Comparison of ENCODE assay signal across 1 cellular context in genomic region chr18:23545247-23545789, GRCh38.
A peak's percentile ranks its signal among the peaks of the same experiment; 100 is the strongest.
TF ChIP-seq lines count a peak whose summit lies in the region.

No MANE protein-coding gene starts in this region.

TF ChIP-seq in HepG2, 621 proteins besides CTCF, POLR2A, EP300 and RAD21 (continued from another document and continues in another):
- no peak for TF ChIP-seq MTERF4 (CRISPR knock-in tag; IDR thresholded peaks at IDR 0.05)
- TF ChIP-seq MED8 (CRISPR knock-in tag; IDR thresholded peaks at IDR 0.05; ENCODE audit: insufficient replicate concordance), result no peak
- TF ChIP-seq HDAC2 (CRISPR knock-in tag; IDR thresholded peaks at IDR 0.05), result peak; percentile 80
- no peak for TF ChIP-seq REL (CRISPR knock-in tag; conservative IDR thresholded peaks at IDR 0.05)
- TF ChIP-seq PRDM15 (CRISPR knock-in tag; IDR thresholded peaks at IDR 0.05), result no peak
- TF ChIP-seq IRF2 (CRISPR knock-in tag; IDR thresholded peaks at IDR 0.05), result no peak
- TF ChIP-seq DZIP1 (CRISPR knock-in tag; IDR thresholded peaks at IDR 0.05), result no peak
- TF ChIP-seq PHF21A (CRISPR knock-in tag; IDR thresholded peaks at IDR 0.05), result no peak
- TF ChIP-seq ELF3 (CRISPR knock-in tag; IDR thresholded peaks at IDR 0.05), result peak; percentile 61
- no peak; the same call in 1 of the 2 replicates for TF ChIP-seq MIER3 (CRISPR knock-in tag; IDR thresholded peaks at IDR 0.05; ENCODE audit: borderline replicate concordance)
- no peak for TF ChIP-seq MIER2 (CRISPR knock-in tag; IDR thresholded peaks at IDR 0.05)
- TF ChIP-seq CREBL2 (CRISPR knock-in tag; IDR thresholded peaks at IDR 0.05; ENCODE audit: borderline replicate concordance), result no peak
- TF ChIP-seq ZBTB7B (CRISPR knock-in tag; IDR thresholded peaks at IDR 0.05), result no peak
- no peak for TF ChIP-seq E2F5 (CRISPR knock-in tag; conservative IDR thresholded peaks at IDR 0.05)
- no peak for TF ChIP-seq ZNF180 (CRISPR knock-in tag; IDR thresholded peaks at IDR 0.05; ENCODE audit: borderline replicate concordance, low read depth)
- TF ChIP-seq TCF7 (IDR thresholded peaks at IDR 0.05; ENCODE audit: low read depth), result peak; percentile 47
- 0 out of 2 replicates have a peak, but pooled peaks have one; percentile 23 for TF ChIP-seq ARNTL (CRISPR knock-in tag; IDR thresholded peaks at IDR 0.05)
- no peak for TF ChIP-seq KLF11 (CRISPR knock-in tag; IDR thresholded peaks at IDR 0.05)
- TF ChIP-seq HNF4A (CRISPR knock-in tag; IDR thresholded peaks at IDR 0.05), result peak; percentile 98
- TF ChIP-seq ZNF558 (CRISPR knock-in tag; IDR thresholded peaks at IDR 0.05; ENCODE audit: borderline replicate concordance), result no peak
- TF ChIP-seq BORCS8-MEF2B (CRISPR knock-in tag; IDR thresholded peaks at IDR 0.05), result no peak
- TF ChIP-seq ZFP37 (CRISPR knock-in tag; IDR thresholded peaks at IDR 0.05; ENCODE audit: borderline replicate concordance), result no peak
- peak; percentile 87 for TF ChIP-seq POGZ (CRISPR knock-in tag; IDR thresholded peaks at IDR 0.05)
- TF ChIP-seq ZNF253 (CRISPR knock-in tag; IDR thresholded peaks at IDR 0.05; ENCODE audit: borderline replicate concordance), result no peak
- peak; percentile 73; the same call in 1 of the 2 replicates for TF ChIP-seq HMG20A (CRISPR knock-in tag; IDR thresholded peaks at IDR 0.05; ENCODE audit: borderline replicate concordance)
- no peak for TF ChIP-seq SETDB1 (CRISPR knock-in tag; IDR thresholded peaks at IDR 0.05; ENCODE audit: borderline replicate concordance)
- TF ChIP-seq MBD4 (IDR thresholded peaks at IDR 0.05; ENCODE audit: borderline replicate concordance, low read length), result no peak
- TF ChIP-seq ZNF44 (CRISPR knock-in tag; IDR thresholded peaks at IDR 0.05), result no peak
- no peak for TF ChIP-seq MNT (IDR thresholded peaks at IDR 0.05)
- peak; percentile 95 for TF ChIP-seq FOXA3 (CRISPR knock-in tag; IDR thresholded peaks at IDR 0.05)
- no peak for TF ChIP-seq BRCA1 (CRISPR knock-in tag; IDR thresholded peaks at IDR 0.05)
- peak; percentile 62 for TF ChIP-seq ETV5 (CRISPR knock-in tag; IDR thresholded peaks at IDR 0.05; ENCODE audit: borderline replicate concordance)
- no peak for TF ChIP-seq ZNF800 (CRISPR knock-in tag; IDR thresholded peaks at IDR 0.05)
- TF ChIP-seq SPEN (CRISPR knock-in tag; IDR thresholded peaks at IDR 0.05; ENCODE audit: low read depth), result no peak
- no peak for TF ChIP-seq ZNF446 (CRISPR knock-in tag; IDR thresholded peaks at IDR 0.05)
- TF ChIP-seq RXRB (CRISPR knock-in tag; IDR thresholded peaks at IDR 0.05; ENCODE audit: borderline replicate concordance), result peak; percentile 99
- TF ChIP-seq E2F1 (CRISPR knock-in tag; IDR thresholded peaks at IDR 0.05), result no peak
- TF ChIP-seq SMAD1 (CRISPR knock-in tag; IDR thresholded peaks at IDR 0.05; ENCODE audit: borderline replicate concordance, low read depth), result no peak
- no peak for TF ChIP-seq ZSCAN22 (CRISPR knock-in tag; IDR thresholded peaks at IDR 0.05)
- TF ChIP-seq ZBTB38 (CRISPR knock-in tag; IDR thresholded peaks at IDR 0.05), result peak; percentile 66
- TF ChIP-seq PAXIP1 (CRISPR knock-in tag; conservative IDR thresholded peaks at IDR 0.05), result peak; percentile 92
- TF ChIP-seq TOPORS (CRISPR knock-in tag; IDR thresholded peaks at IDR 0.05), result no peak
- no peak for TF ChIP-seq TAF1 (CRISPR knock-in tag; IDR thresholded peaks at IDR 0.05)
- TF ChIP-seq BRF2 (CRISPR knock-in tag; IDR thresholded peaks at IDR 0.05), result 0 out of 2 replicates have a peak, but pooled peaks have one; percentile 61
- TF ChIP-seq KAT7 (CRISPR knock-in tag; IDR thresholded peaks at IDR 0.05; ENCODE audit: borderline replicate concordance), result peak; percentile 53; the same call in 1 of the 2 replicates
- no peak for TF ChIP-seq ZNF552 (CRISPR knock-in tag; IDR thresholded peaks at IDR 0.05; ENCODE audit: borderline replicate concordance)
- no peak for TF ChIP-seq JUNB (CRISPR knock-in tag; IDR thresholded peaks at IDR 0.05; ENCODE audit: borderline replicate concordance)
- no peak for TF ChIP-seq ZNF597 (CRISPR knock-in tag; IDR thresholded peaks at IDR 0.05)
